8 cellular contexts compared by ENCODE assay signal in the genomic region with DNA sequence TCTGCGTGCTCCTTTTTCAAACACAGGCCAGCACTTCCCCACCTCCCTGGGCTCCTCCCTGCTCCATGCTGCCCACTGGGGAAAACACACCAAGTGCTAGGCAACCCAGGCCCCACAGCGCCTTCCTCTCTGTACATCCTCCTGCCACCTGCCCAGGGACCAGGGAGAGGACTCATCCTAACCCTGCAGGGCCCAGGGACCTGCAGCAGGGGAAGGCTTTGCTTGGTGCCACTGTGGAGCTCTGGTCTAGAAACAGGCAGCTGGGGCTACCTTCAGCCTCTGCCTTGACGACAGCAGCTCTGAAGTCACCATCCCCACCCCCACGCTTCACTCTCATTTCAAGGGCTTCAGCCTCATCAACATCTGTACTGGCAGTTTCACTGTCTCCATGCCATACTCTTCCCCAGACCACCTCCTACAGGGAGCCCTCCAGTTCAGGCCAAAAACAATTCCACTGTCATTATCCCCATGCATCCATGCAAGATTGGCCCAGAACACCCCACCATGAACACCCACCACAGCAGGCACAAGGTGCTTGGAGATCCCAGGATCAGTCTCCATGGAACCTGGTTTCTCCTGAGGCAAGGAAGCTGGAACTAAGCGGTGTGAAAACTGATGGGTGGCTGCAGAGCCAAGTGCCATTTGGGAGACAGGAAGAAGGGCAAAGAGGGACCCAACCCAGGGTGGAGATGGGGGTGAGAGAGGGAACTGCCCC. TPM values are rescaled to one million over a fixed set of nuclear protein-coding genes. Genes with fewer than 3 reads are reported as not detected.
DNase-seq lines count a peak whose midpoint lies in the region; ATAC-seq and TF ChIP-seq lines count a peak whose summit lies in the region.

No MANE protein-coding gene starts in this region.

- intact Hi-C loops in OCI-LY7 (cut with micrococcal nuclease; ENCODE audit: unreplicated experiment), result no loop called here

- H3K9me2 ChIP-seq in OCI-LY7 (ENCODE audit: insufficient read depth, low read length), result no peaks in the 10 kb centered on the region

- POLR2A ChIA-PET in OCI-LY7 (lab: Charles Lee), result interaction anchor here (0.6 to 2.2 kb wide), 5 partner anchors 9 to 188 kb away, joined by 3 to 7 read pairs (median 5); a partner anchor contains a TSS

- no peaks in the 10 kb centered on the region for H3K27me3 ChIP-seq in BLaER1 treated with 17β-estradiol and CSF1 and Interleukin-3, amounts not matched to agents 10 nM and 100 nM
- H3K27me3 ChIP-seq in duodenal mucosa (ENCODE audit: control insufficient read depth in 1 of 2, insufficient read depth in 2 of 2, low read length in 2 of 2) (no peaks in the 10 kb centered on the region), neuron (ENCODE audit: insufficient read depth, low read length) (no peaks in the 10 kb centered on the region)

- H3K4me1 ChIP-seq in BLaER1 treated with 17β-estradiol and CSF1 and Interleukin-3, amounts not matched to agents 10 nM and 100 nM, result peaks cover 46 to 73% (median 65%) of the 10 kb centered on the region in 10 experiments
- H3K4me1 ChIP-seq in OCI-LY7 (ENCODE audit: insufficient read depth, low read length, poor library complexity, severe bottlenecking), result peaks cover 47% of the 10 kb centered on the region
- H3K4me1 ChIP-seq in duodenal mucosa (ENCODE audit: control insufficient read depth in 1 of 2, insufficient read depth in 2 of 2, low read length in 2 of 2), result peaks cover 62 to 68% of the 10 kb centered on the region in 2 donors
- peaks cover 40% of the 10 kb centered on the region for H3K4me1 ChIP-seq in neuron (ENCODE audit: insufficient read depth, low read length)

- DNase-seq in OCI-LY7 (ENCODE audit: low spot score) (peak; percentile 43), NCI-H510A treated with DMSO at 0.1 percent for 48 hours (lab: John Stamatoyannopoulos, UW) (no peak), NCI-H2107 (lab: John Stamatoyannopoulos, UW) (no peak), NCI-H1436 (lab: John Stamatoyannopoulos, UW) (no peak)

- CTCF ChIA-PET in OCI-LY7 (lab: Charles Lee; ENCODE audit: unreplicated experiment), result interaction anchor here (0.6 to 2.2 kb wide), 4 partner anchors 10 to 155 kb away, joined by 3 to 8 read pairs (median 6); no protein-coding TSS in a partner anchor

- no peak overlapping the region for H2AFZ ChIP-seq in OCI-LY7 (ENCODE audit: low read length)
- H2AFZ ChIP-seq in neuron (ENCODE audit: low read depth, low read length), result no peak overlapping the region

- H3K4me3 ChIP-seq in BLaER1 treated with 17β-estradiol and CSF1 and Interleukin-3, amounts not matched to agents 10 nM and 100 nM, result peak overlapping the region; percentile 74 to 88 (median 81)
- H3K4me3 ChIP-seq in OCI-LY7 (ENCODE audit: low read depth, low read length, poor library complexity, severe bottlenecking) (peak overlapping the region; percentile 95), duodenal mucosa (ENCODE audit: low read depth in 1 of 2, low read length in 2 of 2) (peak overlapping the region; percentile 84 to 87), neuron (ENCODE audit: low read length) (peak overlapping the region; percentile 60)

- peaks cover 7 to 32% (median 24%) of the 10 kb centered on the region in 11 experiments; a peak in 20 of 22 replicates for H3K36me3 ChIP-seq in BLaER1 treated with 17β-estradiol and CSF1 and Interleukin-3, amounts not matched to agents 10 nM and 100 nM
- H3K36me3 ChIP-seq in OCI-LY7 (ENCODE audit: insufficient read depth, low read length) (peaks cover 17% of the 10 kb centered on the region; the same call in 1 of the 2 replicates), duodenal mucosa (ENCODE audit: control insufficient read depth in 1 of 2, insufficient read depth in 2 of 2, low read length in 2 of 2) (peaks cover 6 to 23% of the 10 kb centered on the region in 2 donors), neuron (ENCODE audit: insufficient read depth, low read length) (no peaks in the 10 kb centered on the region)

- H3K27ac ChIP-seq in BLaER1 treated with 17β-estradiol and CSF1 and Interleukin-3, amounts not matched to agents 10 nM and 100 nM, result peak overlapping the region in 9 of 11 experiments; percentile 62 to 84 (median 77); a peak in 16 of 22 replicates
- peak overlapping the region; percentile 57 for H3K27ac ChIP-seq in OCI-LY7 (ENCODE audit: low read depth, low read length, poor library complexity, severe bottlenecking)
- H3K27ac ChIP-seq in duodenal mucosa (ENCODE audit: low read depth, low read length), result no peak overlapping the region

- TF ChIP-seq CTCF in OCI-LY7 (conservative IDR thresholded peaks at IDR 0.05; ENCODE audit: low read length), result no peak

- no peaks in the 10 kb centered on the region for H3K9me3 ChIP-seq in BLaER1 treated with 17β-estradiol and CSF1 and Interleukin-3, amounts not matched to agents 10 nM and 100 nM (replicated peaks in 1 of 11)
- H3K9me3 ChIP-seq in OCI-LY7 (ENCODE audit: low read length), result no peaks in the 10 kb centered on the region
- H3K9me3 ChIP-seq in duodenal mucosa (ENCODE audit: control insufficient read depth in 1 of 2, low read length in 2 of 2), result no peaks in the 10 kb centered on the region
- H3K9me3 ChIP-seq in neuron (ENCODE audit: low read length), result no peaks in the 10 kb centered on the region

- peaks cover 8% of the 10 kb centered on the region; the same call in 1 of the 2 replicates for H3K79me2 ChIP-seq in OCI-LY7 (ENCODE audit: insufficient read depth, low read depth, low read length)

- peak overlapping the region; percentile 77 to 92 (median 86) for H3K9ac ChIP-seq in BLaER1 treated with 17β-estradiol and CSF1 and Interleukin-3, amounts not matched to agents 10 nM and 100 nM
- peak overlapping the region; percentile 84 to 91 for H3K9ac ChIP-seq in duodenal mucosa (ENCODE audit: low read depth in 1 of 2, low read length in 2 of 2)

- H3K4me2 ChIP-seq in BLaER1 treated with 17β-estradiol and CSF1 and Interleukin-3, amounts not matched to agents 10 nM and 100 nM, result peak overlapping the region; percentile 93 to 100 (median 98)
- H3K4me2 ChIP-seq in OCI-LY7 (ENCODE audit: low read length), result peak overlapping the region; percentile 90

- peaks cover 0 to 54% (median 31%) of the 10 kb centered on the region in 11 experiments; a peak in 13 of 22 replicates for H4K20me1 ChIP-seq in BLaER1 treated with 17β-estradiol and CSF1 and Interleukin-3, amounts not matched to agents 10 nM and 100 nM
- H4K20me1 ChIP-seq in OCI-LY7 (ENCODE audit: insufficient read depth, low read length), result no peaks in the 10 kb centered on the region

- TSS peak; percentile 62 for BruUV-seq in OCI-LY7 (replicated peaks; lab: Mats Ljungman, UMichigan)

- ATAC-seq in HG03565 (IDR thresholded peaks at IDR 0.05; ENCODE audit: unreplicated experiment), result no peak

RNA-seq across cellular contexts. Expression of a gene that starts 1.1 kb away (rescaled TPM):
- total RNA-seq in OCI-LY7 (2014; rRNA removed; shearing (Covaris generic)), result 18.7 and 19.9 TPM in 2 replicates
- 24.4 and 28.7 TPM in 2 replicates for total RNA-seq in OCI-LY7 (2022)

RNA-seq across cellular contexts. Expression of a gene that starts 16.0 kb away (rescaled TPM):
- not detected in 2 replicates for total RNA-seq in OCI-LY7 (2014; rRNA removed; shearing (Covaris generic))
- total RNA-seq in OCI-LY7 (2022), result not detected in 2 replicates

RNA-seq across cellular contexts. Expression of a gene that starts 18.2 kb away (rescaled TPM):
- not detected in 2 replicates for total RNA-seq in OCI-LY7 (2014; rRNA removed; shearing (Covaris generic))
- total RNA-seq in OCI-LY7 (2022), result not detected in 2 replicates

RNA-seq across cellular contexts. Expression of a gene that starts 27.4 kb away (rescaled TPM):
- 0.33 TPM in 1 of 2 replicates, not detected in the other for total RNA-seq in OCI-LY7 (2014; rRNA removed; shearing (Covaris generic))
- total RNA-seq in OCI-LY7 (2022), result 0.15 and 0.29 TPM in 2 replicates

RNA-seq across cellular contexts. Expression of a gene that starts 54.0 kb away (rescaled TPM):
- total RNA-seq in OCI-LY7 (2014; rRNA removed; shearing (Covaris generic)), result not detected in 2 replicates
- total RNA-seq in OCI-LY7 (2022), result not detected in 2 replicates
